1 cellular context compared by ENCODE assay signal in genomic region chr9:136885950-136886578, GRCh38.
A peak's percentile ranks its signal among the peaks of the same experiment; 100 is the strongest.
TF ChIP-seq lines count a peak whose summit lies in the region.

A gene with protein sequence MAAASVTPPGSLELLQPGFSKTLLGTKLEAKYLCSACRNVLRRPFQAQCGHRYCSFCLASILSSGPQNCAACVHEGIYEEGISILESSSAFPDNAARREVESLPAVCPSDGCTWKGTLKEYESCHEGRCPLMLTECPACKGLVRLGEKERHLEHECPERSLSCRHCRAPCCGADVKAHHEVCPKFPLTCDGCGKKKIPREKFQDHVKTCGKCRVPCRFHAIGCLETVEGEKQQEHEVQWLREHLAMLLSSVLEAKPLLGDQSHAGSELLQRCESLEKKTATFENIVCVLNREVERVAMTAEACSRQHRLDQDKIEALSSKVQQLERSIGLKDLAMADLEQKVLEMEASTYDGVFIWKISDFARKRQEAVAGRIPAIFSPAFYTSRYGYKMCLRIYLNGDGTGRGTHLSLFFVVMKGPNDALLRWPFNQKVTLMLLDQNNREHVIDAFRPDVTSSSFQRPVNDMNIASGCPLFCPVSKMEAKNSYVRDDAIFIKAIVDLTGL (plus strand): TSS chr9:136886516. CDS start chr9:136898741, 12,225 bp downstream.

TF ChIP-seq in HepG2, 621 proteins besides CTCF, POLR2A, EP300 and RAD21 (continued from another document and continues in another):
- peak; percentile 87; the same call in 1 of the 2 replicates for TF ChIP-seq ZNF800 (CRISPR knock-in tag; IDR thresholded peaks at IDR 0.05)
- peak; percentile 70; the same call in 1 of the 2 replicates for TF ChIP-seq MAF1 (CRISPR knock-in tag; IDR thresholded peaks at IDR 0.05; ENCODE audit: borderline replicate concordance)
- no peak for TF ChIP-seq ARNTL (CRISPR knock-in tag; IDR thresholded peaks at IDR 0.05)
- TF ChIP-seq IRX3 (CRISPR knock-in tag; IDR thresholded peaks at IDR 0.05; ENCODE audit: borderline replicate concordance, low read depth), result no peak
- TF ChIP-seq FIP1L1 (IDR thresholded peaks at IDR 0.05; ENCODE audit: borderline replicate concordance, insufficient read depth, low read depth, low read length), result no peak
- TF ChIP-seq ATM (IDR thresholded peaks at IDR 0.05; ENCODE audit: borderline replicate concordance), result no peak
- TF ChIP-seq, protein P1, sequence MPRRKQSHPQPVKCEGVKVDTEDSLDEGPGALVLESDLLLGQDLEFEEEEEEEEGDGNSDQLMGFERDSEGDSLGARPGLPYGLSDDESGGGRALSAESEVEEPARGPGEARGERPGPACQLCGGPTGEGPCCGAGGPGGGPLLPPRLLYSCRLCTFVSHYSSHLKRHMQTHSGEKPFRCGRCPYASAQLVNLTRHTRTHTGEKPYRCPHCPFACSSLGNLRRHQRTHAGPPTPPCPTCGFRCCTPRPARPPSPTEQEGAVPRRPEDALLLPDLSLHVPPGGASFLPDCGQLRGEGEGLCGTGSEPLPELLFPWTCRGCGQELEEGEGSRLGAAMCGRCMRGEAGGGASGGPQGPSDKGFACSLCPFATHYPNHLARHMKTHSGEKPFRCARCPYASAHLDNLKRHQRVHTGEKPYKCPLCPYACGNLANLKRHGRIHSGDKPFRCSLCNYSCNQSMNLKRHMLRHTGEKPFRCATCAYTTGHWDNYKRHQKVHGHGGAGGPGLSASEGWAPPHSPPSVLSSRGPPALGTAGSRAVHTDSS (CRISPR knock-in tag; conservative IDR thresholded peaks at IDR 0.05), result no peak
- no peak for TF ChIP-seq MYNN (CRISPR knock-in tag; IDR thresholded peaks at IDR 0.05; ENCODE audit: low read depth)
- TF ChIP-seq, protein P2, sequence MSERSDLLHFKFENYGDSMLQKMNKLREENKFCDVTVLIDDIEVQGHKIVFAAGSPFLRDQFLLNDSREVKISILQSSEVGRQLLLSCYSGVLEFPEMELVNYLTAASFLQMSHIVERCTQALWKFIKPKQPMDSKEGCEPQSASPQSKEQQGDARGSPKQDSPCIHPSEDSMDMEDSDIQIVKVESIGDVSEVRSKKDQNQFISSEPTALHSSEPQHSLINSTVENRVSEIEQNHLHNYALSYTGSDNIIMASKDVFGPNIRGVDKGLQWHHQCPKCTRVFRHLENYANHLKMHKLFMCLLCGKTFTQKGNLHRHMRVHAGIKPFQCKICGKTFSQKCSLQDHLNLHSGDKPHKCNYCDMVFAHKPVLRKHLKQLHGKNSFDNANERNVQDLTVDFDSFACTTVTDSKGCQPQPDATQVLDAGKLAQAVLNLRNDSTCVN (CRISPR knock-in tag; IDR thresholded peaks at IDR 0.05; ENCODE audit: borderline replicate concordance), result peak; percentile 55; the same call in 1 of the 2 replicates
- no peak for TF ChIP-seq ZNF33A (CRISPR knock-in tag; IDR thresholded peaks at IDR 0.05; ENCODE audit: borderline replicate concordance)
- TF ChIP-seq NR2F2 (IDR thresholded peaks at IDR 0.05; ENCODE audit: borderline replicate concordance, low read depth), result no peak
- no peak for TF ChIP-seq PATZ1 (CRISPR knock-in tag; IDR thresholded peaks at IDR 0.05)
- TF ChIP-seq RNF219 (CRISPR knock-in tag; IDR thresholded peaks at IDR 0.05), result no peak
- TF ChIP-seq ZNF768 (CRISPR knock-in tag; IDR thresholded peaks at IDR 0.05), result 0 out of 2 replicates have a peak, but pooled peaks have one; percentile 35
- TF ChIP-seq ASH2L (IDR thresholded peaks at IDR 0.05; ENCODE audit: insufficient read length, low read depth, low read length), result no peak
- TF ChIP-seq ZSCAN29 (CRISPR knock-in tag; conservative IDR thresholded peaks at IDR 0.05), result no peak
- peak; percentile 97 for TF ChIP-seq PBX2 (CRISPR knock-in tag; IDR thresholded peaks at IDR 0.05)
- peak; percentile 70 for TF ChIP-seq TAF1 (CRISPR knock-in tag; IDR thresholded peaks at IDR 0.05)
- peak; percentile 28; the same call in 1 of the 2 replicates for TF ChIP-seq KLF12 (CRISPR knock-in tag; IDR thresholded peaks at IDR 0.05; ENCODE audit: borderline replicate concordance)
- peak; percentile 54 for TF ChIP-seq XRCC5 (optimal IDR thresholded peaks at IDR 0.05; ENCODE audit: low read length)
- TF ChIP-seq PHF20 (CRISPR knock-in tag; IDR thresholded peaks at IDR 0.05), result peak; percentile 46
- peak; percentile 31; the same call in 1 of the 2 replicates for TF ChIP-seq BCL6 (CRISPR knock-in tag; IDR thresholded peaks at IDR 0.05)
- TF ChIP-seq, protein P3, sequence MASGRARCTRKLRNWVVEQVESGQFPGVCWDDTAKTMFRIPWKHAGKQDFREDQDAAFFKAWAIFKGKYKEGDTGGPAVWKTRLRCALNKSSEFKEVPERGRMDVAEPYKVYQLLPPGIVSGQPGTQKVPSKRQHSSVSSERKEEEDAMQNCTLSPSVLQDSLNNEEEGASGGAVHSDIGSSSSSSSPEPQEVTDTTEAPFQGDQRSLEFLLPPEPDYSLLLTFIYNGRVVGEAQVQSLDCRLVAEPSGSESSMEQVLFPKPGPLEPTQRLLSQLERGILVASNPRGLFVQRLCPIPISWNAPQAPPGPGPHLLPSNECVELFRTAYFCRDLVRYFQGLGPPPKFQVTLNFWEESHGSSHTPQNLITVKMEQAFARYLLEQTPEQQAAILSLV (CRISPR knock-in tag; IDR thresholded peaks at IDR 0.05; ENCODE audit: borderline replicate concordance), result no peak
- TF ChIP-seq, protein P4, sequence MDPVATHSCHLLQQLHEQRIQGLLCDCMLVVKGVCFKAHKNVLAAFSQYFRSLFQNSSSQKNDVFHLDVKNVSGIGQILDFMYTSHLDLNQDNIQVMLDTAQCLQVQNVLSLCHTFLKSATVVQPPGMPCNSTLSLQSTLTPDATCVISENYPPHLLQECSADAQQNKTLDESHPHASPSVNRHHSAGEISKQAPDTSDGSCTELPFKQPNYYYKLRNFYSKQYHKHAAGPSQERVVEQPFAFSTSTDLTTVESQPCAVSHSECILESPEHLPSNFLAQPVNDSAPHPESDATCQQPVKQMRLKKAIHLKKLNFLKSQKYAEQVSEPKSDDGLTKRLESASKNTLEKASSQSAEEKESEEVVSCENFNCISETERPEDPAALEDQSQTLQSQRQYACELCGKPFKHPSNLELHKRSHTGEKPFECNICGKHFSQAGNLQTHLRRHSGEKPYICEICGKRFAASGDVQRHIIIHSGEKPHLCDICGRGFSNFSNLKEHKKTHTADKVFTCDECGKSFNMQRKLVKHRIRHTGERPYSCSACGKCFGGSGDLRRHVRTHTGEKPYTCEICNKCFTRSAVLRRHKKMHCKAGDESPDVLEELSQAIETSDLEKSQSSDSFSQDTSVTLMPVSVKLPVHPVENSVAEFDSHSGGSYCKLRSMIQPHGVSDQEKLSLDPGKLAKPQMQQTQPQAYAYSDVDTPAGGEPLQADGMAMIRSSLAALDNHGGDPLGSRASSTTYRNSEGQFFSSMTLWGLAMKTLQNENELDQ (CRISPR knock-in tag; IDR thresholded peaks at IDR 0.05; ENCODE audit: borderline replicate concordance), result no peak
- peak; percentile 72; the same call in 1 of the 2 replicates for TF ChIP-seq HNF1B (CRISPR knock-in tag; IDR thresholded peaks at IDR 0.05)
- peak; percentile 67; the same call in 1 of the 2 replicates for TF ChIP-seq TFDP1 (CRISPR knock-in tag; IDR thresholded peaks at IDR 0.05; ENCODE audit: borderline replicate concordance)
- TF ChIP-seq DNMT1 (CRISPR knock-in tag; IDR thresholded peaks at IDR 0.05), result no peak
- TF ChIP-seq, protein P5, sequence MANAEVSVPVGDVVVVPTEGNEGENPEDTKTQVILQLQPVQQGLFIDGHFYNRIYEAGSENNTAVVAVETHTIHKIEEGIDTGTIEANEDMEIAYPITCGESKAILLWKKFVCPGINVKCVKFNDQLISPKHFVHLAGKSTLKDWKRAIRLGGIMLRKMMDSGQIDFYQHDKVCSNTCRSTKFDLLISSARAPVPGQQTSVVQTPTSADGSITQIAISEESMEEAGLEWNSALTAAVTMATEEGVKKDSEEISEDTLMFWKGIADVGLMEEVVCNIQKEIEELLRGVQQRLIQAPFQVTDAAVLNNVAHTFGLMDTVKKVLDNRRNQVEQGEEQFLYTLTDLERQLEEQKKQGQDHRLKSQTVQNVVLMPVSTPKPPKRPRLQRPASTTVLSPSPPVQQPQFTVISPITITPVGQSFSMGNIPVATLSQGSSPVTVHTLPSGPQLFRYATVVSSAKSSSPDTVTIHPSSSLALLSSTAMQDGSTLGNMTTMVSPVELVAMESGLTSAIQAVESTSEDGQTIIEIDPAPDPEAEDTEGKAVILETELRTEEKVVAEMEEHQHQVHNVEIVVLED (CRISPR knock-in tag; IDR thresholded peaks at IDR 0.05; ENCODE audit: borderline replicate concordance), result peak; percentile 92
- no peak for TF ChIP-seq FOSL1 (CRISPR knock-in tag; IDR thresholded peaks at IDR 0.05; ENCODE audit: borderline replicate concordance)
- 0 out of 2 replicates have a peak, but pooled peaks have one; percentile 48 for TF ChIP-seq CCDC6 (CRISPR knock-in tag; IDR thresholded peaks at IDR 0.05)
- TF ChIP-seq REL (CRISPR knock-in tag; conservative IDR thresholded peaks at IDR 0.05), result no peak; the same call in 1 of the 2 replicates
- no peak for TF ChIP-seq CCAR2 (optimal IDR thresholded peaks at IDR 0.05; ENCODE audit: low read depth, low read length)
- peak; percentile 49; the same call in 1 of the 2 replicates for TF ChIP-seq YEATS4 (CRISPR knock-in tag; IDR thresholded peaks at IDR 0.05; ENCODE audit: borderline replicate concordance)
